In genomic region chr16:8848231-8848938, GRCh38 we compare ENCODE assay signal across 1 cellular context.
TF ChIP-seq lines count a peak whose summit lies in the region.

No MANE protein-coding gene starts in this region.

TF ChIP-seq in GM12878, 131 proteins besides CTCF, POLR2A, EP300 and RAD21:
- TF ChIP-seq POLR2AphosphoS5 (IDR thresholded peaks at IDR 0.05; ENCODE audit: low read length), result peak; percentile 29
- TF ChIP-seq WRNIP1 (IDR thresholded peaks at IDR 0.05; ENCODE audit: borderline replicate concordance, low read depth, low read length), result no peak
